ENCODE assay signal across 1 cellular context in the genomic region with DNA sequence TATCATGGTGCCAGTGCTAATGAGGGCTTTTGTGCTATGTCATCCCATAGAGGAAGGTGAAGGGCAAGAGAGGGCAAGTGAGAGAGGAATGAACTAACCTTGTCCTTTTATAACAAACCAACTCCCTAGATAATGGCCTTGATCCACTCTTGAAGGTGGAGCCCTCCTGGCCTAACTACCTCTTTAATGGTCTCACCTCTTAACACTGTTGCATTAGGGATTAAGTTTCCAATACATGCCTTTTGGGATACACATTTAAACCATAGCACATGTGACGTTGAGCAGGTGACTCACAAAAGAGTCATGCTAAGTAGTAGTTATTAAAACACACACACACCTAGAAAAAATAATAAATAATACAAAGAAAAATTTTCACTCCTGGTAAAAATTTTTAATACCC.
TF ChIP-seq lines count a peak whose summit lies in the region.

No MANE protein-coding gene starts in this region.

TF ChIP-seq in IMR-90, 13 proteins besides CTCF, POLR2A, EP300 and RAD21:
- TF ChIP-seq FOS (IDR thresholded peaks at IDR 0.05; ENCODE audit: low read depth, low read length) (peak; percentile 57), USF2 (IDR thresholded peaks at IDR 0.05; ENCODE audit: low read depth, low read length) (peak; percentile 76), SMC3 (IDR thresholded peaks at IDR 0.05; ENCODE audit: low read depth, low read length) (no peak), CEBPB (IDR thresholded peaks at IDR 0.05; ENCODE audit: low read depth, low read length) (peak; percentile 16; the same call in 1 of the 2 replicates)
